ENCODE assay signal across 37 cellular contexts in genomic region chr20:58795923-58796245, GRCh38. TPM values are rescaled to one million over a fixed set of nuclear protein-coding genes. Genes with fewer than 3 reads are reported as not detected.
"Had no signal": no experiment of that assay in that cellular context is flagged by ENCODE, and none has a peak within 500 bp of the region (broad histone marks: within the 10 kb centered on the region; RNA-seq: fewer than 3 reads in every experiment).

No MANE protein-coding gene starts in this region.

- H3K9me3 ChIP-seq: ascending aorta had no signal

- H3K4me1 ChIP-seq: ascending aorta had no signal

- H3K36me3 Mint-ChIP-seq: activated CD4-positive, alpha-beta memory T cell treated with anti-CD3 and anti-CD28 coated beads for 36 hours; activated naive CD4-positive, alpha-beta T cell treated with anti-CD3 and anti-CD28 coated beads, Interleukin-2, amount 10 ng/mL, durations not matched to agents 7 days and 5 days; activated naive CD4-positive, alpha-beta T cell treated with anti-CD3 and anti-CD28 coated beads, Interleukin-2, amount 50 U/mL, for 24 hours; activated naive CD8-positive, alpha-beta T cell; activated naive CD8-positive, alpha-beta T cell treated with anti-CD3 and anti-CD28 coated beads, Interleukin-2, amount 10 ng/mL, durations not matched to agents 7 days and 5 days; brain had no signal

- H3K4me3 ChIP-seq: ascending aorta, cardiac muscle cell had no signal

- H3K4me3 Mint-ChIP-seq: activated B cell treated with CpG ODN at 0.5 μM for 24 hours; activated CD4-positive, alpha-beta memory T cell treated with anti-CD3 and anti-CD28 coated beads for 36 hours; activated CD4-positive, alpha-beta T cell treated with anti-CD3 and anti-CD28 coated beads, Interleukin-2, amount 10 ng/mL, durations not matched to agents 24 days and 14 days; activated CD8-positive, alpha-beta T cell treated with anti-CD3 and anti-CD28 coated beads for 36 hours; activated naive CD4-positive, alpha-beta T cell treated with anti-CD3 and anti-CD28 coated beads, Interleukin-2, amount 10 ng/mL, durations not matched to agents 7 days and 5 days; activated naive CD4-positive, alpha-beta T cell treated with anti-CD3 and anti-CD28 coated beads, Interleukin-2, amount 50 U/mL, for 24 hours; activated naive CD8-positive, alpha-beta T cell; activated naive CD8-positive, alpha-beta T cell treated with anti-CD3 and anti-CD28 coated beads, Interleukin-2, amount 10 ng/mL, durations not matched to agents 7 days and 5 days; activated naive CD8-positive, alpha-beta T cell treated with anti-CD3 and anti-CD28 coated beads, Interleukin-2, amount 50 U/mL, for 24 hours; activated T-cell treated with anti-CD3 and anti-CD28 coated beads, Interleukin-2, amount 50 U/mL, for 4 hours; brain; central memory CD8-positive, alpha-beta T cell; T-helper 1 cell treated with Interleukin-12 subunit alpha and Interleukin-12 subunit beta and Interleukin-4 antibody, amounts not matched to agents 30 μg/mL and 1 μg/mL, for 36 hours; T-helper 2 cell treated with Interferon-gamma antibody and Interleukin-4, amounts not matched to agents 5 μg/mL and 100 μg/mL, for 36 hours had no signal

- FAIRE-seq: bronchial epithelial cell, TTC549 had no signal

- ATAC-seq: activated CD8-positive, alpha-beta T cell treated with anti-CD3 and anti-CD28 coated beads for 36 hours; activated naive CD8-positive, alpha-beta T cell treated with anti-CD3 and anti-CD28 coated beads, Interleukin-2, amount 50 U/mL, for 24 hours; activated T-cell treated with anti-CD3 and anti-CD28 coated beads, Interleukin-2, amount 50 U/mL, for 4 hours had no signal

- H3K4me1 Mint-ChIP-seq: activated B cell treated with CpG ODN at 0.5 μM for 24 hours; activated CD4-positive, alpha-beta T cell treated with anti-CD3 and anti-CD28 coated beads, Interleukin-2, amount 10 ng/mL, durations not matched to agents 24 days and 14 days; activated naive CD4-positive, alpha-beta T cell treated with anti-CD3 and anti-CD28 coated beads, Interleukin-2, amount 10 ng/mL, durations not matched to agents 7 days and 5 days; activated naive CD4-positive, alpha-beta T cell treated with anti-CD3 and anti-CD28 coated beads, Interleukin-2, amount 50 U/mL, for 24 hours; activated naive CD8-positive, alpha-beta T cell treated with anti-CD3 and anti-CD28 coated beads, Interleukin-2, amount 10 ng/mL, durations not matched to agents 7 days and 5 days; activated naive CD8-positive, alpha-beta T cell treated with anti-CD3 and anti-CD28 coated beads, Interleukin-2, amount 50 U/mL, for 24 hours; central memory CD8-positive, alpha-beta T cell had no signal

- H3K27me3 ChIP-seq: ascending aorta, cardiac muscle cell had no signal

- H3K9me3 Mint-ChIP-seq: activated B cell treated with CpG ODN at 0.5 μM for 24 hours; activated CD4-positive, alpha-beta memory T cell treated with anti-CD3 and anti-CD28 coated beads for 36 hours; activated CD4-positive, alpha-beta T cell treated with anti-CD3 and anti-CD28 coated beads, Interleukin-2, amount 10 ng/mL, durations not matched to agents 24 days and 14 days; activated CD8-positive, alpha-beta T cell treated with anti-CD3 and anti-CD28 coated beads for 36 hours; activated naive CD4-positive, alpha-beta T cell treated with anti-CD3 and anti-CD28 coated beads, Interleukin-2, amount 10 ng/mL, durations not matched to agents 7 days and 5 days; activated naive CD4-positive, alpha-beta T cell treated with anti-CD3 and anti-CD28 coated beads, Interleukin-2, amount 50 U/mL, for 24 hours; activated naive CD8-positive, alpha-beta T cell treated with anti-CD3 and anti-CD28 coated beads, Interleukin-2, amount 10 ng/mL, durations not matched to agents 7 days and 5 days; activated naive CD8-positive, alpha-beta T cell treated with anti-CD3 and anti-CD28 coated beads, Interleukin-2, amount 50 U/mL, for 24 hours; activated T-cell treated with anti-CD3 and anti-CD28 coated beads, Interleukin-2, amount 50 U/mL, for 4 hours; activated T-helper 2 cell treated with anti-CD3 and anti-CD28 coated beads, Interferon-gamma antibody, Interleukin-2, Interleukin-4, amounts not matched to agents 10 μg/mL and 5 μg/mL and 100 μg/mL, durations not matched to agents 14 hours and 24 hours and 36 hours; brain; central memory CD8-positive, alpha-beta T cell; T-helper 1 cell treated with Interleukin-12 subunit alpha and Interleukin-12 subunit beta and Interleukin-4 antibody, amounts not matched to agents 30 μg/mL and 1 μg/mL, for 36 hours; T-helper 2 cell treated with Interferon-gamma antibody and Interleukin-4, amounts not matched to agents 5 μg/mL and 100 μg/mL, for 36 hours had no signal

- H3K27ac Mint-ChIP-seq: activated B cell treated with CpG ODN at 0.5 μM for 24 hours; activated CD4-positive, alpha-beta memory T cell treated with anti-CD3 and anti-CD28 coated beads for 36 hours; activated CD4-positive, alpha-beta T cell treated with anti-CD3 and anti-CD28 coated beads, Interleukin-2, amount 10 ng/mL, durations not matched to agents 24 days and 14 days; activated CD8-positive, alpha-beta T cell treated with anti-CD3 and anti-CD28 coated beads for 36 hours; activated naive CD4-positive, alpha-beta T cell treated with anti-CD3 and anti-CD28 coated beads, Interleukin-2, amount 10 ng/mL, durations not matched to agents 7 days and 5 days; activated naive CD4-positive, alpha-beta T cell treated with anti-CD3 and anti-CD28 coated beads, Interleukin-2, amount 50 U/mL, for 24 hours; activated naive CD8-positive, alpha-beta T cell; activated naive CD8-positive, alpha-beta T cell treated with anti-CD3 and anti-CD28 coated beads, Interleukin-2, amount 10 ng/mL, durations not matched to agents 7 days and 5 days; activated naive CD8-positive, alpha-beta T cell treated with anti-CD3 and anti-CD28 coated beads, Interleukin-2, amount 50 U/mL, for 24 hours; activated T-helper 2 cell treated with anti-CD3 and anti-CD28 coated beads, Interferon-gamma antibody, Interleukin-2, Interleukin-4, amounts not matched to agents 10 μg/mL and 5 μg/mL and 100 μg/mL, durations not matched to agents 14 hours and 24 hours and 36 hours; brain; T-helper 1 cell treated with Interleukin-12 subunit alpha and Interleukin-12 subunit beta and Interleukin-4 antibody, amounts not matched to agents 30 μg/mL and 1 μg/mL, for 36 hours; T-helper 2 cell treated with Interferon-gamma antibody and Interleukin-4, amounts not matched to agents 5 μg/mL and 100 μg/mL, for 36 hours had no signal

- DNase-seq: activated B cell treated with CpG ODN at 0.5 μM for 24 hours; activated CD4-positive, alpha-beta memory T cell treated with anti-CD3 and anti-CD28 coated beads for 36 hours; activated CD4-positive, alpha-beta T cell treated with anti-CD3 and anti-CD28 coated beads for 4 hours; activated CD4-positive, alpha-beta T cell treated with anti-CD3 and anti-CD28 coated beads, Interleukin-2, amount 10 ng/mL, durations not matched to agents 24 days and 14 days; activated CD4-positive, alpha-beta T cell treated with anti-CD3 and anti-CD28 coated beads, Interleukin-2, amount 50 U/mL, for 1 hour; activated CD4-positive, alpha-beta T cell treated with anti-CD3 and anti-CD28 coated beads, Interleukin-2, amount 50 U/mL, for 4 hours; activated CD4-positive, CD25-positive, alpha-beta regulatory T cell treated with anti-CD3 and anti-CD28 coated beads, Interleukin-2, amount 50 U/mL, for 72 hours; activated CD8-positive, alpha-beta memory T cell treated with anti-CD3 and anti-CD28 coated beads, Interleukin-2, amount 50 U/mL, for 4 hours; activated CD8-positive, alpha-beta T cell treated with anti-CD3 and anti-CD28 coated beads for 36 hours; activated effector memory CD4-positive, alpha-beta T cell treated with Interleukin-2 at 50 U/mL for 16 hours; activated gamma-delta T cell; activated naive CD4-positive, alpha-beta T cell treated with anti-CD3 and anti-CD28 coated beads, Interleukin-2, amount 10 ng/mL, durations not matched to agents 7 days and 5 days; activated naive CD4-positive, alpha-beta T cell treated with Interleukin-2 at 50 U/mL for 16 hours; activated naive CD8-positive, alpha-beta T cell treated with anti-CD3 and anti-CD28 coated beads, Interleukin-2, amount 10 ng/mL, durations not matched to agents 7 days and 5 days; activated naive CD8-positive, alpha-beta T cell treated with anti-CD3 and anti-CD28 coated beads, Interleukin-2, amount 50 U/mL, for 24 hours; activated T-cell treated with anti-CD3 and anti-CD28 coated beads for 4 hours; activated T-cell treated with anti-CD3 and anti-CD28 coated beads, Interleukin-2, amount 50 U/mL, for 1 hour; activated T-cell treated with anti-CD3 and anti-CD28 coated beads, Interleukin-2, amount 50 U/mL, for 4 hours; amygdala; anterior cingulate cortex; caudate nucleus; cerebellar nuclear complex; T-helper 1 cell; T-helper 2 cell; T-helper 9 cell had no signal

- H3K27ac ChIP-seq: ascending aorta, cardiac muscle cell, VCaP had no signal

- H3K27me3 Mint-ChIP-seq: activated naive CD4-positive, alpha-beta T cell treated with anti-CD3 and anti-CD28 coated beads, Interleukin-2, amount 50 U/mL, for 24 hours; activated naive CD8-positive, alpha-beta T cell had no signal

- H3K36me3 ChIP-seq: ascending aorta, cardiac muscle cell had no signal

RNA-seq across cellular contexts. Expression of gene GNAS-AS1, which starts 54.8 kb away (rescaled TPM):
- total RNA-seq: ascending aorta had no signal
